16 cellular contexts compared by ENCODE assay signal in the genomic region with DNA sequence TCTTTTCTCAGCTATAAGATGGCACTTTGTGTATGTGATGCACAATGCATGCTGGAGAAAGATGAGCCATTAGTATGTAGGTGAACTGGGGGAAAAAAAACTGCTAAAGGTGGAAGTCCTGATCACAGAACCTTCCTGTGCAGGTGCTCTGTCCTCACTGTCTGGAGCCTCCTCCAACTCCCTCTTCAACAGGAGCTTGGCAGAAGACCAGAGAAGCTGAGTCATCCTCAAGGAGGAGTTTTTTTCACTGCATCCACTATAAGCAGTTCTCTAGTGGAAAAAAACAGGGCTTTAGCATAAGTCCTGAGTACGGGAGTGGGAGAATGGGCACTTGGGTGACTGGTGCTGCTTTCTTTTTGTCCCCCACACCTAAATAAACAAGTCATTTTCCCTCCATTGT.
DNase-seq lines count a peak whose midpoint lies in the region; ATAC-seq, FAIRE-seq and TF ChIP-seq lines count a peak whose summit lies in the region.
"Had no signal": no experiment of that assay in that cellular context is flagged by ENCODE, and none has a peak within 500 bp of the region (broad histone marks: within the 10 kb centered on the region; RNA-seq: fewer than 3 reads in every experiment).

No MANE protein-coding gene starts in this region.

- ATAC-seq in GM21360 (IDR thresholded peaks at IDR 0.05; ENCODE audit: unreplicated experiment), result no peak
- ATAC-seq: activated T-helper 17 cell treated with anti-CD3 and anti-CD28 coated beads, Interleukin-2, amount 50 U/mL, for 72 hours had no signal

- H3K4me1 ChIP-seq in SJCRH30, result no peaks in the 10 kb centered on the region
- H3K4me1 ChIP-seq: stomach had no signal

- in situ Hi-C loops in Caki2 (cut with HindIII; ENCODE audit: low pct_unique_long_range_greater_than_20kb, low sequenced_read_pairs) (no loop called here), KBM-7 (cut with MboI; ENCODE audit: low pct_unique_long_range_greater_than_20kb, low sequenced_read_pairs) (no loop called here)

- FAIRE-seq in bronchial epithelial cell (lab: Jason Lieb, UNC), result no peak

- TF ChIP-seq CTCF in bronchial epithelial cell (IDR thresholded peaks at IDR 0.05; ENCODE audit: insufficient read depth, low read length, severe bottlenecking), result no peak

- no peaks in the 10 kb centered on the region for H3K9me3 ChIP-seq in SJCRH30 (replicated peaks)
- H3K9me3 ChIP-seq: Peyer's patch, stomach had no signal

- H3K36me3 ChIP-seq in bronchial epithelial cell (ENCODE audit: control insufficient read depth, insufficient read depth, low read length) (no peaks in the 10 kb centered on the region), SJCRH30 (no peaks in the 10 kb centered on the region)
- H3K36me3 ChIP-seq: Peyer's patch, stomach had no signal

- peak; percentile 19 for DNase-seq in Caki2 (ENCODE audit: low read depth)
- DNase-seq in NCI-H2029 treated with DMSO at 0.1 percent for 48 hours (lab: John Stamatoyannopoulos, UW), result peak; percentile 33
- peak; percentile 62 for DNase-seq in bronchial epithelial cell (ENCODE audit: low read depth)
- DNase-seq in mucosa of gallbladder (ENCODE audit: low spot score), result peak; percentile 76
- DNase-seq in SJCRH30, result no peak
- no peak for DNase-seq in activated CD4-positive, alpha-beta T cell treated with anti-CD3 and anti-CD28 coated beads for 1 hour
- DNase-seq in KBM-7, result no peak
- DNase-seq: activated B cell treated with CpG ODN at 0.5 μM for 24 hours; CD8-positive, alpha-beta memory T cell; cerebellar nuclear complex; NCI-H748 treated with DMSO at 0.1 percent for 48 hours; nephron progenitor cell; stomach had no signal

- H3K4me3 ChIP-seq in bronchial epithelial cell (ENCODE audit: low read depth, low read length) (no peak overlapping the region), SJCRH30 (no peak overlapping the region)
- H3K4me3 ChIP-seq: Peyer's patch, stomach had no signal

- no peaks in the 10 kb centered on the region for H3K27me3 ChIP-seq in bronchial epithelial cell (ENCODE audit: control insufficient read depth, insufficient read depth, low read length)
- no peaks in the 10 kb centered on the region for H3K27me3 ChIP-seq in SJCRH30
- H3K27me3 ChIP-seq: Peyer's patch, stomach had no signal

- H3K27ac ChIP-seq in SJCRH30, result no peak overlapping the region
- H3K27ac ChIP-seq: Peyer's patch, stomach had no signal

Comparison
In these comparisons a context has a peak if more than half of its experiments do, and no peak if none do; other contexts are left out.
1. DNase-seq: peak in Caki2 (single experiment), NCI-H2029 treated with DMSO at 0.1 percent for 48 hours (single experiment), bronchial epithelial cell (single experiment) and mucosa of gallbladder (single experiment); none in SJCRH30 (0 of 2), activated CD4-positive, alpha-beta T cell treated with anti-CD3 and anti-CD28 coated beads for 1 hour (single experiment) and KBM-7 (single experiment).